Comparison of ENCODE assay signal across 1 cellular context in the genomic region with DNA sequence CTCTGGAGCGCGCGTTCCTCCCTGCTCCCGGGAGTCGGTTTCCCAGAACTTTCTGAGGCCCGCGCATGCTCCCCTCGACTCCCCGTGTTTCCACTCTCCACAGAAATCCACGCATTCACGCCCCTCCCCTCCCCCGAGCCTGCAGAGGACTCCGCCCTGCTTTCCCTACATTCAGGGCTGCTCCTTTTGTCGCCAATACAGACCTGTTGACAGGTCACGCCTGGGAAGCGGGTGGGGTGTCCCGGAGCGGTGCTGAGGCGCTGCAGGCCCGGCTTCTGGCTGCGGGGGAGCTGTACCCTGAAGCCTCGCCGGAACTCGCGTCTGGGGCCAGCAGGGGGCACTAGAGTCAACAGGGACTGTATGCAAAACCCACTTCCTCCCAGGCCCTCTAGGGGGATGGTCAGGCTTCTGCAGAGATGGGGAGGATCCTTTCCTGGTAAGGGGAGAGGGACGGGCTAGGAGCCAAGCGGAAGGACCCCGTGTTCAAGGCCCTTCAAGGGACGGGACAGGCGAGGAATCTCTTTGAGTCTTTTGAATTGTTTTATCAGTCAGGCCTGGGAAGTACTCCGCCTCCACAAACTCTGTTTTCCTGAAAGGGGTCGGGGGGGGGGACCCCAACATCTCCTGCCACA.
A peak's percentile ranks its signal among the peaks of the same experiment; 100 is the strongest.
TF ChIP-seq lines count a peak whose summit lies in the region.

A gene with protein sequence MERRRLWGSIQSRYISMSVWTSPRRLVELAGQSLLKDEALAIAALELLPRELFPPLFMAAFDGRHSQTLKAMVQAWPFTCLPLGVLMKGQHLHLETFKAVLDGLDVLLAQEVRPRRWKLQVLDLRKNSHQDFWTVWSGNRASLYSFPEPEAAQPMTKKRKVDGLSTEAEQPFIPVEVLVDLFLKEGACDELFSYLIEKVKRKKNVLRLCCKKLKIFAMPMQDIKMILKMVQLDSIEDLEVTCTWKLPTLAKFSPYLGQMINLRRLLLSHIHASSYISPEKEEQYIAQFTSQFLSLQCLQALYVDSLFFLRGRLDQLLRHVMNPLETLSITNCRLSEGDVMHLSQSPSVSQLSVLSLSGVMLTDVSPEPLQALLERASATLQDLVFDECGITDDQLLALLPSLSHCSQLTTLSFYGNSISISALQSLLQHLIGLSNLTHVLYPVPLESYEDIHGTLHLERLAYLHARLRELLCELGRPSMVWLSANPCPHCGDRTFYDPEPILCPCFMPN (minus strand): TSS at position 294 of the 632 bp plus-strand sequence. CDS start 2,433 bp downstream, outside the sequence.

TF ChIP-seq in GM12878, 131 proteins besides CTCF, POLR2A, EP300 and RAD21 (continued from another document and continues in another):
- TF ChIP-seq GABPA (IDR thresholded peaks at IDR 0.05; ENCODE audit: low read depth), result 0 out of 2 replicates have a peak, but pooled peaks have one; percentile 21
- no peak for TF ChIP-seq WRNIP1 (IDR thresholded peaks at IDR 0.05; ENCODE audit: borderline replicate concordance, low read depth, low read length)
- no peak for TF ChIP-seq POLR2AphosphoS2 (IDR thresholded peaks at IDR 0.05; ENCODE audit: low read depth, low read length)
- TF ChIP-seq CHD1 (IDR thresholded peaks at IDR 0.05; ENCODE audit: low read depth, low read length), result no peak
- no peak for TF ChIP-seq NRF1 (conservative IDR thresholded peaks at IDR 0.05; ENCODE audit: low read depth, low read length)
- no peak for TF ChIP-seq MTA2 (IDR thresholded peaks at IDR 0.05; ENCODE audit: low read depth)
- TF ChIP-seq SMARCA5 (IDR thresholded peaks at IDR 0.05), result 0 out of 2 replicates have a peak, but pooled peaks have one; percentile 35
- TF ChIP-seq RCOR1 (conservative IDR thresholded peaks at IDR 0.05; ENCODE audit: low read depth, low read length), result no peak
- TF ChIP-seq TCF3 (IDR thresholded peaks at IDR 0.05; ENCODE audit: borderline replicate concordance, insufficient read depth, low read depth, low read length), result no peak
- no peak for TF ChIP-seq SP1 (IDR thresholded peaks at IDR 0.05; ENCODE audit: low read depth, low read length)
- no peak for TF ChIP-seq CREB1 (IDR thresholded peaks at IDR 0.05; ENCODE audit: low read depth)
- TF ChIP-seq, protein P1, sequence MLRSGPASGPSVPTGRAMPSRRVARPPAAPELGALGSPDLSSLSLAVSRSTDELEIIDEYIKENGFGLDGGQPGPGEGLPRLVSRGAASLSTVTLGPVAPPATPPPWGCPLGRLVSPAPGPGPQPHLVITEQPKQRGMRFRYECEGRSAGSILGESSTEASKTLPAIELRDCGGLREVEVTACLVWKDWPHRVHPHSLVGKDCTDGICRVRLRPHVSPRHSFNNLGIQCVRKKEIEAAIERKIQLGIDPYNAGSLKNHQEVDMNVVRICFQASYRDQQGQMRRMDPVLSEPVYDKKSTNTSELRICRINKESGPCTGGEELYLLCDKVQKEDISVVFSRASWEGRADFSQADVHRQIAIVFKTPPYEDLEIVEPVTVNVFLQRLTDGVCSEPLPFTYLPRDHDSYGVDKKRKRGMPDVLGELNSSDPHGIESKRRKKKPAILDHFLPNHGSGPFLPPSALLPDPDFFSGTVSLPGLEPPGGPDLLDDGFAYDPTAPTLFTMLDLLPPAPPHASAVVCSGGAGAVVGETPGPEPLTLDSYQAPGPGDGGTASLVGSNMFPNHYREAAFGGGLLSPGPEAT (IDR thresholded peaks at IDR 0.05; ENCODE audit: low read depth), result no peak
- TF ChIP-seq LARP7 (IDR thresholded peaks at IDR 0.05), result no peak
- TF ChIP-seq TBL1XR1 (IDR thresholded peaks at IDR 0.05; ENCODE audit: low read depth, low read length), result no peak
- TF ChIP-seq ZSCAN29 (IDR thresholded peaks at IDR 0.05), result no peak
- TF ChIP-seq ZNF622 (IDR thresholded peaks at IDR 0.05), result no peak
- TF ChIP-seq, protein P2, sequence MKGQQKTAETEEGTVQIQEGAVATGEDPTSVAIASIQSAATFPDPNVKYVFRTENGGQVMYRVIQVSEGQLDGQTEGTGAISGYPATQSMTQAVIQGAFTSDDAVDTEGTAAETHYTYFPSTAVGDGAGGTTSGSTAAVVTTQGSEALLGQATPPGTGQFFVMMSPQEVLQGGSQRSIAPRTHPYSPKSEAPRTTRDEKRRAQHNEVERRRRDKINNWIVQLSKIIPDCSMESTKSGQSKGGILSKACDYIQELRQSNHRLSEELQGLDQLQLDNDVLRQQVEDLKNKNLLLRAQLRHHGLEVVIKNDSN (IDR thresholded peaks at IDR 0.05; ENCODE audit: borderline replicate concordance, extremely low read length, insufficient read depth, low read depth, low read length), result no peak
- TF ChIP-seq SREBF1 (IDR thresholded peaks at IDR 0.05; ENCODE audit: low read length), result no peak
- no peak for TF ChIP-seq ZNF274 (IDR thresholded peaks at IDR 0.05; ENCODE audit: insufficient read depth, insufficient read length)
- TF ChIP-seq, protein P3, sequence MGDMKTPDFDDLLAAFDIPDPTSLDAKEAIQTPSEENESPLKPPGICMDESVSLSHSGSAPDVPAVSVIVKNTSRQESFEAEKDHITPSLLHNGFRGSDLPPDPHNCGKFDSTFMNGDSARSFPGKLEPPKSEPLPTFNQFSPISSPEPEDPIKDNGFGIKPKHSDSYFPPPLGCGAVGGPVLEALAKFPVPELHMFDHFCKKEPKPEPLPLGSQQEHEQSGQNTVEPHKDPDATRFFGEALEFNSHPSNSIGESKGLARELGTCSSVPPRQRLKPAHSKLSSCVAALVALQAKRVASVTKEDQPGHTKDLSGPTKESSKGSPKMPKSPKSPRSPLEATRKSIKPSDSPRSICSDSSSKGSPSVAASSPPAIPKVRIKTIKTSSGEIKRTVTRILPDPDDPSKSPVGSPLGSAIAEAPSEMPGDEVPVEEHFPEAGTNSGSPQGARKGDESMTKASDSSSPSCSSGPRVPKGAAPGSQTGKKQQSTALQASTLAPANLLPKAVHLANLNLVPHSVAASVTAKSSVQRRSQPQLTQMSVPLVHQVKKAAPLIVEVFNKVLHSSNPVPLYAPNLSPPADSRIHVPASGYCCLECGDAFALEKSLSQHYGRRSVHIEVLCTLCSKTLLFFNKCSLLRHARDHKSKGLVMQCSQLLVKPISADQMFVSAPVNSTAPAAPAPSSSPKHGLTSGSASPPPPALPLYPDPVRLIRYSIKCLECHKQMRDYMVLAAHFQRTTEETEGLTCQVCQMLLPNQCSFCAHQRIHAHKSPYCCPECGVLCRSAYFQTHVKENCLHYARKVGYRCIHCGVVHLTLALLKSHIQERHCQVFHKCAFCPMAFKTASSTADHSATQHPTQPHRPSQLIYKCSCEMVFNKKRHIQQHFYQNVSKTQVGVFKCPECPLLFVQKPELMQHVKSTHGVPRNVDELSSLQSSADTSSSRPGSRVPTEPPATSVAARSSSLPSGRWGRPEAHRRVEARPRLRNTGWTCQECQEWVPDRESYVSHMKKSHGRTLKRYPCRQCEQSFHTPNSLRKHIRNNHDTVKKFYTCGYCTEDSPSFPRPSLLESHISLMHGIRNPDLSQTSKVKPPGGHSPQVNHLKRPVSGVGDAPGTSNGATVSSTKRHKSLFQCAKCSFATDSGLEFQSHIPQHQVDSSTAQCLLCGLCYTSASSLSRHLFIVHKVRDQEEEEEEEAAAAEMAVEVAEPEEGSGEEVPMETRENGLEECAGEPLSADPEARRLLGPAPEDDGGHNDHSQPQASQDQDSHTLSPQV (IDR thresholded peaks at IDR 0.05), result 0 out of 2 replicates have a peak, but pooled peaks have one; percentile 16
- no peak for TF ChIP-seq JUND (IDR thresholded peaks at IDR 0.05; ENCODE audit: low read depth, low read length)
- TF ChIP-seq, protein P4, sequence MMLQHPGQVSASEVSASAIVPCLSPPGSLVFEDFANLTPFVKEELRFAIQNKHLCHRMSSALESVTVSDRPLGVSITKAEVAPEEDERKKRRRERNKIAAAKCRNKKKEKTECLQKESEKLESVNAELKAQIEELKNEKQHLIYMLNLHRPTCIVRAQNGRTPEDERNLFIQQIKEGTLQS (IDR thresholded peaks at IDR 0.05; ENCODE audit: borderline replicate concordance, extremely low read depth, low read depth, low read length), result no peak
- TF ChIP-seq MEF2A (IDR thresholded peaks at IDR 0.05; ENCODE audit: insufficient read depth, low read depth, low read length), result no peak
- TF ChIP-seq HDAC2 (IDR thresholded peaks at IDR 0.05), result no peak
- TF ChIP-seq, protein P5, sequence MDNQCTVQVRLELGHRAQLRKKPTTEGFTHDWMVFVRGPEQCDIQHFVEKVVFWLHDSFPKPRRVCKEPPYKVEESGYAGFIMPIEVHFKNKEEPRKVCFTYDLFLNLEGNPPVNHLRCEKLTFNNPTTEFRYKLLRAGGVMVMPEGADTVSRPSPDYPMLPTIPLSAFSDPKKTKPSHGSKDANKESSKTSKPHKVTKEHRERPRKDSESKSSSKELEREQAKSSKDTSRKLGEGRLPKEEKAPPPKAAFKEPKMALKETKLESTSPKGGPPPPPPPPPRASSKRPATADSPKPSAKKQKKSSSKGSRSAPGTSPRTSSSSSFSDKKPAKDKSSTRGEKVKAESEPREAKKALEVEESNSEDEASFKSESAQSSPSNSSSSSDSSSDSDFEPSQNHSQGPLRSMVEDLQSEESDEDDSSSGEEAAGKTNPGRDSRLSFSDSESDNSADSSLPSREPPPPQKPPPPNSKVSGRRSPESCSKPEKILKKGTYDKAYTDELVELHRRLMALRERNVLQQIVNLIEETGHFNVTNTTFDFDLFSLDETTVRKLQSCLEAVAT (IDR thresholded peaks at IDR 0.05), result no peak
- no peak for TF ChIP-seq MYC (IDR thresholded peaks at IDR 0.05; ENCODE audit: insufficient read depth, insufficient read length, insufficient replicate concordance, low read length, severe bottlenecking)
- peak; percentile 25; the same call in 1 of the 2 replicates for TF ChIP-seq SMC3 (IDR thresholded peaks at IDR 0.05; ENCODE audit: borderline replicate concordance, low read length)
- TF ChIP-seq BACH1 (IDR thresholded peaks at IDR 0.05; ENCODE audit: borderline replicate concordance), result no peak
- TF ChIP-seq, protein P6, sequence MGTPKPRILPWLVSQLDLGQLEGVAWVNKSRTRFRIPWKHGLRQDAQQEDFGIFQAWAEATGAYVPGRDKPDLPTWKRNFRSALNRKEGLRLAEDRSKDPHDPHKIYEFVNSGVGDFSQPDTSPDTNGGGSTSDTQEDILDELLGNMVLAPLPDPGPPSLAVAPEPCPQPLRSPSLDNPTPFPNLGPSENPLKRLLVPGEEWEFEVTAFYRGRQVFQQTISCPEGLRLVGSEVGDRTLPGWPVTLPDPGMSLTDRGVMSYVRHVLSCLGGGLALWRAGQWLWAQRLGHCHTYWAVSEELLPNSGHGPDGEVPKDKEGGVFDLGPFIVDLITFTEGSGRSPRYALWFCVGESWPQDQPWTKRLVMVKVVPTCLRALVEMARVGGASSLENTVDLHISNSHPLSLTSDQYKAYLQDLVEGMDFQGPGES (IDR thresholded peaks at IDR 0.05), result no peak
- TF ChIP-seq NBN (IDR thresholded peaks at IDR 0.05), result no peak
- TF ChIP-seq BCL11A (IDR thresholded peaks at IDR 0.05; ENCODE audit: low read depth, low read length), result no peak
- peak; percentile 94; the same call in 2 of the 3 replicates for TF ChIP-seq POU2F2 (IDR thresholded peaks at IDR 0.05; ENCODE audit: borderline replicate concordance, low read depth, low read length)
- TF ChIP-seq, protein P7, sequence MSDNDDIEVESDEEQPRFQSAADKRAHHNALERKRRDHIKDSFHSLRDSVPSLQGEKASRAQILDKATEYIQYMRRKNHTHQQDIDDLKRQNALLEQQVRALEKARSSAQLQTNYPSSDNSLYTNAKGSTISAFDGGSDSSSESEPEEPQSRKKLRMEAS (IDR thresholded peaks at IDR 0.05; ENCODE audit: low read depth, low read length), result no peak
- TF ChIP-seq ESRRA (IDR thresholded peaks at IDR 0.05; ENCODE audit: low read length), result no peak
- TF ChIP-seq BHLHE40 (IDR thresholded peaks at IDR 0.05; ENCODE audit: borderline replicate concordance in 1 of 2, low read depth in 2 of 2, low read length in 1 of 2), result 0 out of 4 replicates have a peak, but pooled peaks of 1 of the 2 experiments have one; percentile 9
- no peak for TF ChIP-seq NFYA (IDR thresholded peaks at IDR 0.05; ENCODE audit: borderline replicate concordance, low read depth, low read length)
- TF ChIP-seq HDGF (IDR thresholded peaks at IDR 0.05), result no peak
- no peak for TF ChIP-seq ZNF207 (IDR thresholded peaks at IDR 0.05; ENCODE audit: borderline replicate concordance)
- TF ChIP-seq, protein P8, sequence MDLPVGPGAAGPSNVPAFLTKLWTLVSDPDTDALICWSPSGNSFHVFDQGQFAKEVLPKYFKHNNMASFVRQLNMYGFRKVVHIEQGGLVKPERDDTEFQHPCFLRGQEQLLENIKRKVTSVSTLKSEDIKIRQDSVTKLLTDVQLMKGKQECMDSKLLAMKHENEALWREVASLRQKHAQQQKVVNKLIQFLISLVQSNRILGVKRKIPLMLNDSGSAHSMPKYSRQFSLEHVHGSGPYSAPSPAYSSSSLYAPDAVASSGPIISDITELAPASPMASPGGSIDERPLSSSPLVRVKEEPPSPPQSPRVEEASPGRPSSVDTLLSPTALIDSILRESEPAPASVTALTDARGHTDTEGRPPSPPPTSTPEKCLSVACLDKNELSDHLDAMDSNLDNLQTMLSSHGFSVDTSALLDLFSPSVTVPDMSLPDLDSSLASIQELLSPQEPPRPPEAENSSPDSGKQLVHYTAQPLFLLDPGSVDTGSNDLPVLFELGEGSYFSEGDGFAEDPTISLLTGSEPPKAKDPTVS (IDR thresholded peaks at IDR 0.05; ENCODE audit: low read depth, low read length), result no peak
- TF ChIP-seq, protein P9, sequence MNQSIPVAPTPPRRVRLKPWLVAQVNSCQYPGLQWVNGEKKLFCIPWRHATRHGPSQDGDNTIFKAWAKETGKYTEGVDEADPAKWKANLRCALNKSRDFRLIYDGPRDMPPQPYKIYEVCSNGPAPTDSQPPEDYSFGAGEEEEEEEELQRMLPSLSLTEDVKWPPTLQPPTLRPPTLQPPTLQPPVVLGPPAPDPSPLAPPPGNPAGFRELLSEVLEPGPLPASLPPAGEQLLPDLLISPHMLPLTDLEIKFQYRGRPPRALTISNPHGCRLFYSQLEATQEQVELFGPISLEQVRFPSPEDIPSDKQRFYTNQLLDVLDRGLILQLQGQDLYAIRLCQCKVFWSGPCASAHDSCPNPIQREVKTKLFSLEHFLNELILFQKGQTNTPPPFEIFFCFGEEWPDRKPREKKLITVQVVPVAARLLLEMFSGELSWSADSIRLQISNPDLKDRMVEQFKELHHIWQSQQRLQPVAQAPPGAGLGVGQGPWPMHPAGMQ (IDR thresholded peaks at IDR 0.05; ENCODE audit: borderline replicate concordance), result no peak
- TF ChIP-seq RFX5 (IDR thresholded peaks at IDR 0.05; ENCODE audit: low read depth, low read length), result no peak
- no peak for TF ChIP-seq ZZZ3 (IDR thresholded peaks at IDR 0.05; ENCODE audit: control insufficient read depth, insufficient read length, low read depth)
- TF ChIP-seq CBX5 (IDR thresholded peaks at IDR 0.05; ENCODE audit: low read depth), result no peak
- TF ChIP-seq BRCA1 (IDR thresholded peaks at IDR 0.05; ENCODE audit: low read depth, low read length), result no peak
- TF ChIP-seq PAX8 (IDR thresholded peaks at IDR 0.05), result no peak
- no peak for TF ChIP-seq IKZF2 (IDR thresholded peaks at IDR 0.05)
- peak; percentile 69; the same call in 1 of the 2 replicates for TF ChIP-seq SPI1 (IDR thresholded peaks at IDR 0.05; ENCODE audit: borderline replicate concordance, insufficient read depth, low read depth, low read length)
- no peak for TF ChIP-seq MTA3 (IDR thresholded peaks at IDR 0.05; ENCODE audit: borderline replicate concordance, low read length)
- TF ChIP-seq SUZ12 (IDR thresholded peaks at IDR 0.05; ENCODE audit: unreplicated experiment), result no peak
- TF ChIP-seq EGR1 (IDR thresholded peaks at IDR 0.05; ENCODE audit: borderline replicate concordance in 1 of 2, low read depth in 2 of 2, low read length in 2 of 2), result no peak
